ENCODE assay signal across 27 cellular contexts in the genomic region with DNA sequence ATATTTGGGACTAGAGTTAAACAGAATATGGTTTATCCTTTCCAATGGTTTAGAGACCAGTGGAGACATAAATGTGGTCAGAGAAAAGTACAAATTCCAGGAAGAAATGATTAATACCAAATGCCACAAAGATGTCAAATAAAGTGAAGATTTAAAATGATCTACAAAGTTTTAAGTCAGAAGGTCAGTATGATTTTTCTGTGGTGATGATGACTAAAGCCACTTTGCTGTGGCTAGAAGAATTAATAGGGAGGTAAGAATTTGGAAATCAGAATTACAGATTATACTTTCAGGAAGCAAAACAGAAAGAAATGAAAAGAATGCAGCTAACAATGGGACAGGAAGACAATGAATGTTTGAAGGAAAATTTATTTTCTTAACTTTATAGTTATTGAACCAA.
"Had no signal": no experiment of that assay in that cellular context is flagged by ENCODE, and none has a peak within 500 bp of the region (broad histone marks: within the 10 kb centered on the region; RNA-seq: fewer than 3 reads in every experiment).

No MANE protein-coding gene starts in this region.

- H3K27me3 ChIP-seq: brain microvascular endothelial cell, cardiac muscle cell had no signal

- DNase-seq: activated CD4-positive, alpha-beta memory T cell treated with anti-CD3 and anti-CD28 coated beads, Interleukin-2, amount 10 ng/mL, durations not matched to agents 7 days and 5 days; activated CD4-positive, alpha-beta T cell treated with anti-CD3 and anti-CD28 coated beads for 1 hour; activated CD4-positive, alpha-beta T cell treated with anti-CD3 and anti-CD28 coated beads for 48 hours; activated CD4-positive, CD25-positive, alpha-beta regulatory T cell; activated CD8-positive, alpha-beta memory T cell treated with anti-CD3 and anti-CD28 coated beads for 24 hours; activated CD8-positive, alpha-beta memory T cell treated with anti-CD3 and anti-CD28 coated beads, Interleukin-2, amount 10 ng/mL, durations not matched to agents 7 days and 5 days; activated CD8-positive, alpha-beta memory T cell treated with anti-CD3 and anti-CD28 coated beads, Interleukin-2, amount 50 U/mL, for 48 hours; activated effector memory CD4-positive, alpha-beta T cell treated with Interleukin-2 at 50 U/mL for 16 hours; activated naive CD4-positive, alpha-beta T cell treated with anti-CD3 and anti-CD28 coated beads, Interleukin-2, amount 10 ng/mL, durations not matched to agents 7 days and 5 days; activated naive CD8-positive, alpha-beta T cell treated with anti-CD3 and anti-CD28 coated beads, Interleukin-2, amount 50 U/mL, for 24 hours; activated T-cell treated with anti-CD3 and anti-CD28 coated beads, Interleukin-2, amount 50 U/mL, for 48 hours; anterior cingulate cortex; brain microvascular endothelial cell; NCI-H1105; NCI-H1417 treated with DMSO at 0.1 percent for 48 hours; NCI-H1930; NCI-H2081 treated with DMSO at 0.1 percent for 48 hours; NCI-H226; NCI-H446 treated with DMSO at 0.1 percent for 48 hours; NCI-H524; Right ventricle myocardium superior; SW 1271; T-helper 1 cell; T-helper 2 cell; WERI-Rb-1 had no signal

- H3K36me3 ChIP-seq: brain microvascular endothelial cell, cardiac muscle cell, WERI-Rb-1 had no signal

- ATAC-seq: activated CD8-positive, alpha-beta memory T cell treated with anti-CD3 and anti-CD28 coated beads, Interleukin-2, amount 10 ng/mL, durations not matched to agents 7 days and 5 days; activated naive CD8-positive, alpha-beta T cell treated with anti-CD3 and anti-CD28 coated beads, Interleukin-2, amount 50 U/mL, for 24 hours had no signal

- H3K4me3 ChIP-seq: cardiac muscle cell had no signal

- H3K27ac ChIP-seq: brain microvascular endothelial cell, cardiac muscle cell, RWPE1, WERI-Rb-1 had no signal
